Comparison of ENCODE assay signal across 25 cellular contexts in genomic region chr2:43356774-43357173, GRCh38.
DNase-seq lines count a peak whose midpoint lies in the region; ATAC-seq and TF ChIP-seq lines count a peak whose summit lies in the region.
"Had no signal": no experiment of that assay in that cellular context is flagged by ENCODE, and none has a peak within 500 bp of the region (broad histone marks: within the 10 kb centered on the region; RNA-seq: fewer than 3 reads in every experiment).

No MANE protein-coding gene starts in this region.

- DNase-seq in AG08395 (ENCODE audit: low spot score) (peak; percentile 49), HFF-Myc (ENCODE audit: extremely low read depth, low read depth) (peak; percentile 51), cardiac fibroblast (ENCODE audit: low read depth in 2 of 2) (peak; percentile 34 to 38), hepatic stellate cell (ENCODE audit: low spot score) (peak; percentile 49), MG63 (no peak), HT-29 (ENCODE audit: low spot score) (no peak), NAMALWA (ENCODE audit: low spot score) (no peak)
- DNase-seq: 8988T; activated CD4-positive, alpha-beta T cell treated with anti-CD3 and anti-CD28 coated beads, Interleukin-2, amount 50 U/mL, for 4 hours; activated gamma-delta T cell treated with Interleukin-2 at 50 U/mL for 16 hours; adrenal gland; BE2C; COR-L47; GOT3; left colon; mesendoderm; MM.1S; naive thymus-derived CD4-positive, alpha-beta T cell; NCI-H2171 treated with DMSO at 0.1 percent for 48 hours; NCI-H526 treated with DMSO at 0.1 percent for 48 hours; right cardiac atrium; stimulated activated CD4-positive, alpha-beta T cell treated with anti-CD3 and anti-CD28 coated beads, Interleukin-15, amount 100 ng/mL, for 24 hours; stimulated activated CD8-positive, alpha-beta memory T cell treated with anti-CD3 and anti-CD28 coated beads, Interleukin-4, amount 100 ng/mL, for 48 hours had no signal

- ATAC-seq in GM21390 (IDR thresholded peaks at IDR 0.05; ENCODE audit: unreplicated experiment) = no peak
- ATAC-seq: left colon; naive thymus-derived CD4-positive, alpha-beta T cell; right cardiac atrium had no signal

- H3K27me3 ChIP-seq in MG63 = no peaks in the 10 kb centered on the region
- H3K27me3 ChIP-seq: adrenal gland, BE2C had no signal

- TF ChIP-seq CTCF in HFF-Myc (IDR thresholded peaks at IDR 0.05; ENCODE audit: low read depth, low read length, missing control alignments) (no peak), cardiac fibroblast (IDR thresholded peaks at IDR 0.05; ENCODE audit: low read depth, low read length) (no peak)

- H3K9me3 ChIP-seq in MG63 = no peaks in the 10 kb centered on the region
- H3K9me3 ChIP-seq: adrenal gland, BE2C had no signal

- no peaks in the 10 kb centered on the region for H3K36me3 ChIP-seq in MG63
- H3K36me3 ChIP-seq: adrenal gland, BE2C had no signal

- H3K4me3 ChIP-seq in HFF-Myc (replicated peaks; ENCODE audit: low read depth, low read length) (no peak overlapping the region), cardiac fibroblast (replicated peaks in 1 of 2; ENCODE audit: low read depth in 2 of 2, low read length in 2 of 2) (no peak overlapping the region), MG63 (no peak overlapping the region)
- H3K4me3 ChIP-seq: adrenal gland, SK-N-MC had no signal

Comparison
In these comparisons a context has a peak if more than half of its experiments do, and no peak if none do; other contexts are left out.
1. DNase-seq: peak in AG08395 (single experiment), HFF-Myc (single experiment), cardiac fibroblast (2 of 2) and hepatic stellate cell (single experiment); none in MG63 (single experiment), HT-29 (single experiment) and NAMALWA (single experiment).